In the genomic region with DNA sequence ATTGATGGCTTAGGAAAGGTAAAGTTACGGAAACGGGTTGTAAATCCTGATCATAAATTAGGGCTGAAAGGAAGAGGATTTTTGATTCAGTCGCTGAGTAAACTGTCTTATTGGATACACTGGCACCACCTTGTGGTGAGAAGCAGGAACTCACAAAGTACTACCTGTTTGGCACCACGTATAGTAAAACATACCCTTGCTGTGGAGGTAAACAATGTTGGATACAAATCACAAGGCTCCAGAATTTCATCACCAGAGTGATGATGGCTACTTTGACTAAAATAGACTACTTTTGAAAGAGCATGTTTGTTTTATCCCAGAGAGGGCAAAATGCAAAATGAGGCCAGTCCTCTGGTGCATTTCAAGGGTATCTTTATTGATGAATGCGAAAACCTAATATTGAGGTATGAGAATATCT, we compare ENCODE assay signal across 8 cellular contexts.
A peak's percentile ranks its signal among the peaks of the same experiment; 100 is the strongest.
DNase-seq lines count a peak whose midpoint lies in the region; ATAC-seq lines count a peak whose summit lies in the region.

No MANE protein-coding gene starts in this region.

- H4K12ac ChIP-seq in trophoblast cell (ENCODE audit: low read depth, low read length) = no peak overlapping the region

- no peak overlapping the region for H3K27ac ChIP-seq in trophoblast cell (ENCODE audit: low read depth, low read length)

- H2AK5ac ChIP-seq in trophoblast cell (ENCODE audit: low read length) = no peak overlapping the region

- H3K27me3 ChIP-seq in trophoblast cell (ENCODE audit: insufficient read depth, low read length) = no peaks in the 10 kb centered on the region

- no peaks in the 10 kb centered on the region for H3K79me1 ChIP-seq in trophoblast cell (ENCODE audit: low read length)

- no peak overlapping the region for H3K4me2 ChIP-seq in trophoblast cell (ENCODE audit: low read length)

- no peak overlapping the region for H3K9ac ChIP-seq in trophoblast cell (ENCODE audit: low read length)

- no peak overlapping the region for H2AFZ ChIP-seq in trophoblast cell (ENCODE audit: insufficient read depth, low read length, poor library complexity)

- H3K79me2 ChIP-seq in trophoblast cell (ENCODE audit: control insufficient read depth, insufficient read depth, low read length, poor library complexity) = no peaks in the 10 kb centered on the region

- no peak overlapping the region for H3K23ac ChIP-seq in trophoblast cell (ENCODE audit: low read length)

- H4K91ac ChIP-seq in trophoblast cell (ENCODE audit: low read depth, low read length) = no peak overlapping the region

- no peak overlapping the region for H3K4me3 ChIP-seq in trophoblast cell (ENCODE audit: low read depth, low read length)

- no peak overlapping the region for H4K8ac ChIP-seq in trophoblast cell (ENCODE audit: low read depth, low read length)

- no peak overlapping the region for H3K4ac ChIP-seq in trophoblast cell (ENCODE audit: low read depth, low read length)

- H2BK120ac ChIP-seq in trophoblast cell (ENCODE audit: insufficient read depth, low read length, poor library complexity) = no peak overlapping the region

- H2BK12ac ChIP-seq in trophoblast cell (ENCODE audit: low read length) = no peak overlapping the region

- peak; percentile 66 for DNase-seq in DMS53 treated with DMSO at 0.1 percent for 48 hours (lab: John Stamatoyannopoulos, UW; ENCODE audit: unreplicated experiment)
- DNase-seq in NCI-H2227 treated with DMSO at 0.1 percent for 48 hours (lab: John Stamatoyannopoulos, UW) = peak; percentile 31
- peak; percentile 6 for DNase-seq in activated CD4-positive, alpha-beta T cell treated with anti-CD3 and anti-CD28 coated beads, Interleukin-2, amount 50 U/mL, for 1 hour
- peak; percentile 11 for DNase-seq in foreskin melanocyte
- peak; percentile 38 to 80 for DNase-seq in trophoblast cell
- no peak for DNase-seq in cerebellar nuclear complex (lab: John Stamatoyannopoulos, UW)

- no peak overlapping the region for H3K18ac ChIP-seq in trophoblast cell (ENCODE audit: low read length)

- H3K4me1 ChIP-seq in trophoblast cell (ENCODE audit: control insufficient read depth in 1 of 2, insufficient read depth in 2 of 2, low read length in 2 of 2) = no peaks in the 10 kb centered on the region

- no peaks in the 10 kb centered on the region for H3K36me3 ChIP-seq in trophoblast cell (ENCODE audit: control insufficient read depth in 1 of 2, insufficient read depth in 2 of 2, low read length in 2 of 2)

- H2BK5ac ChIP-seq in trophoblast cell (ENCODE audit: low read depth, low read length, poor library complexity) = no peak overlapping the region

- H3K9me3 ChIP-seq in trophoblast cell (ENCODE audit: insufficient read depth, low read depth, low read length) = no peaks in the 10 kb centered on the region

- WGBS in trophoblast cell (ENCODE audit: extremely low coverage, insufficient coverage, insufficient read length) = no CpG with 5 or more reads among the region's 5 CpGs

- no peak overlapping the region for H3K14ac ChIP-seq in trophoblast cell (ENCODE audit: low read length)

- ATAC-seq in GM19438 (IDR thresholded peaks at IDR 0.05; ENCODE audit: low read depth, unreplicated experiment) (peak; percentile 83), HG03439 (IDR thresholded peaks at IDR 0.05; ENCODE audit: unreplicated experiment) (peak; percentile 85)

Comparison
In these comparisons a context has a peak if more than half of its experiments do, and no peak if none do; other contexts are left out.
1. DNase-seq: peak in DMS53 treated with DMSO at 0.1 percent for 48 hours (single experiment), NCI-H2227 treated with DMSO at 0.1 percent for 48 hours (single experiment), activated CD4-positive, alpha-beta T cell treated with anti-CD3 and anti-CD28 coated beads, Interleukin-2, amount 50 U/mL, for 1 hour (single experiment), foreskin melanocyte (single experiment) and trophoblast cell (2 of 2); none in cerebellar nuclear complex (0 of 2).